Comparison of ENCODE assay signal across 8 cellular contexts in the genomic region with DNA sequence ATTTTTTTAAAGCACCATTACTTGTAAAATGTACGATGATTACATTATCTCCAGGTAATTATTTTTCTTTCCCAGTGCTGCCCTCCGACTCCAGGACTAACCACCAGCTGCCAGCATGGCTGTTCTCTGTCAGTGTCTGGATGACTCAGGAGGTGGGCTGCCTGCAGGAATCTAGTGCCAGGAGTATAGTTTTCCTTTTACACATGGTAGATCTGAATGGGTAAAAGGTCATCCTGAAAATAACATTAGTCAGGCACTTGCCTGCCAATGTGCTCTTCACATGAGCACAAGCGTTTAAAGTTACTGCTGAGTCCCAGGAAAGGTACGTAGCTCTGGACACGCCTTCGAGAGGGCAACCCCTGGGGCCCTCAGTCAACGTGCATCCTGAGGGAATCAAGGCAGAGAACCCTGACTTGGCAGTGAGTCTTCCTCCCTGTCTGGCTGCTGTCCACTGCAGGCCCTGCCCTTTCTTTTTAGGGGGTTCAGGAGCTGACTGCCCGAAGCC. TPM values are rescaled to one million over a fixed set of nuclear protein-coding genes. Genes with fewer than 3 reads are reported as not detected.
DNase-seq lines count a peak whose midpoint lies in the region; ATAC-seq and TF ChIP-seq lines count a peak whose summit lies in the region.

No MANE protein-coding gene starts in this region.

- H3K9me2 ChIP-seq in PC-9 (ENCODE audit: insufficient read depth) = no peaks in the 10 kb centered on the region

- no peaks in the 10 kb centered on the region for H3K9me3 ChIP-seq in BLaER1
- H3K9me3 ChIP-seq in PC-9 (ENCODE audit: insufficient read depth, low read depth) = no peaks in the 10 kb centered on the region
- H3K9me3 ChIP-seq in endocrine pancreas (ENCODE audit: control insufficient read depth, low read length) = no peaks in the 10 kb centered on the region

- peaks cover 46% of the 10 kb centered on the region for H3K36me3 Mint-ChIP-seq in natural killer cell treated with Interleukin-12 subunit alpha and Interleukin-12 subunit beta and Interleukin-15 and Interleukin-18, amount 100 ng/mL, for 72 hours

- no peak for ATAC-seq in natural killer cell treated with Interleukin-12 subunit alpha and Interleukin-12 subunit beta and Interleukin-15 and Interleukin-18, amount 100 ng/mL, for 72 hours
- ATAC-seq in HG03460 (IDR thresholded peaks at IDR 0.05; ENCODE audit: unreplicated experiment) = no peak

- H3K4me1 ChIP-seq in BLaER1 (peaks cover 22% of the 10 kb centered on the region), PC-9 (replicated peaks; ENCODE audit: insufficient read depth) (peaks cover 44% of the 10 kb centered on the region), endocrine pancreas (ENCODE audit: control insufficient read depth, insufficient read depth, low read length) (peaks cover 30% of the 10 kb centered on the region)

- no peak for TF ChIP-seq CTCF in PC-9 (conservative IDR thresholded peaks at IDR 0.05)

- H3K4me1 Mint-ChIP-seq in natural killer cell treated with Interleukin-12 subunit alpha and Interleukin-12 subunit beta and Interleukin-15 and Interleukin-18, amount 100 ng/mL, for 72 hours (ENCODE audit: low read depth in 2 of 2) = peaks cover 73 to 74% of the 10 kb centered on the region in 2 donors

- H3K4me3 ChIP-seq in BLaER1 (no peak overlapping the region), PC-9 (peak overlapping the region; percentile 68; the same call in 1 of the 2 replicates), endocrine pancreas (ENCODE audit: control insufficient read depth, insufficient read depth, low read length) (peak overlapping the region; percentile 41)

- H3K36me3 ChIP-seq in BLaER1 (peaks cover 37% of the 10 kb centered on the region), PC-9 (ENCODE audit: low read depth) (peaks cover 33% of the 10 kb centered on the region), endocrine pancreas (ENCODE audit: control insufficient read depth, insufficient read depth, low read length) (no peaks in the 10 kb centered on the region)

- no peaks in the 10 kb centered on the region for H3K27me3 Mint-ChIP-seq in natural killer cell treated with Interleukin-12 subunit alpha and Interleukin-12 subunit beta and Interleukin-15 and Interleukin-18, amount 100 ng/mL, for 72 hours

- CTCF ChIA-PET in PC-9 (lab: Charles Lee) = interaction anchor here (0.6 to 1.0 kb wide), 2 partner anchors 18 to 32 kb away, joined by 3 to 4 read pairs; no protein-coding TSS in a partner anchor

- H3F3A ChIP-seq in PC-9 (ENCODE audit: insufficient read depth, low read depth) = peaks cover 67% of the 10 kb centered on the region

- peak overlapping the region; percentile 98 for H3K4me3 Mint-ChIP-seq in natural killer cell treated with Interleukin-12 subunit alpha and Interleukin-12 subunit beta and Interleukin-15 and Interleukin-18, amount 100 ng/mL, for 72 hours

- intact Hi-C loops in PC-9 (cut with micrococcal nuclease; ENCODE audit: unreplicated experiment) = loop anchor here (10.0 kb wide), 3 partner anchors 213 to 877 kb away; no protein-coding TSS in a partner anchor

- H3K9ac ChIP-seq in BLaER1 (no peak overlapping the region), endocrine pancreas (ENCODE audit: control insufficient read depth, insufficient read depth, low read length) (no peak overlapping the region)

- peak overlapping the region; percentile 93 to 98 for H3K27ac Mint-ChIP-seq in natural killer cell treated with Interleukin-12 subunit alpha and Interleukin-12 subunit beta and Interleukin-15 and Interleukin-18, amount 100 ng/mL, for 72 hours

- POLR2A ChIA-PET in PC-9 (lab: Charles Lee; ENCODE audit: unreplicated experiment) = interaction anchor here (0.5 kb wide), 1 partner anchor 18 kb away, joined by 4 read pairs; no protein-coding TSS in a partner anchor

- peaks cover 63% of the 10 kb centered on the region for H4K20me1 ChIP-seq in BLaER1
- H4K20me1 ChIP-seq in PC-9 (ENCODE audit: insufficient read depth) = peaks cover 22% of the 10 kb centered on the region

- peaks cover 78% of the 10 kb centered on the region for H3K79me2 ChIP-seq in PC-9 (ENCODE audit: low read depth)

- no peaks in the 10 kb centered on the region for H3K9me3 Mint-ChIP-seq in natural killer cell treated with Interleukin-12 subunit alpha and Interleukin-12 subunit beta and Interleukin-15 and Interleukin-18, amount 100 ng/mL, for 72 hours

- BruUV-seq in PC-9 (replicated peaks; lab: Mats Ljungman, UMichigan) = no TSS peak

- H3K27ac ChIP-seq in BLaER1 (no peak overlapping the region), PC-9 (peak overlapping the region; percentile 85)

- peak overlapping the region; percentile 92; the same call in 1 of the 2 replicates for H3K4me2 ChIP-seq in BLaER1
- peak overlapping the region; percentile 89 for H3K4me2 ChIP-seq in PC-9

- peaks cover 11% of the 10 kb centered on the region; the same call in 1 of the 2 replicates for H3K27me3 ChIP-seq in BLaER1
- no peaks in the 10 kb centered on the region for H3K27me3 ChIP-seq in PC-9 (ENCODE audit: insufficient read depth, low read depth)
- no peaks in the 10 kb centered on the region for H3K27me3 ChIP-seq in endocrine pancreas (ENCODE audit: control insufficient read depth, insufficient read depth, low read length)

- peak; percentile 58 to 93 for DNase-seq in PC-9
- DNase-seq in natural killer cell treated with Interleukin-12 subunit alpha and Interleukin-12 subunit beta and Interleukin-15 and Interleukin-18, amount 100 ng/mL, for 72 hours (ENCODE audit: low spot score) = no peak
- DNase-seq in midbrain (lab: John Stamatoyannopoulos, UW) = no peak
- no peak for DNase-seq in pons (ENCODE audit: low spot score)
- no peak for DNase-seq in medulla oblongata (ENCODE audit: extremely low spot score)

- H2AFZ ChIP-seq in PC-9 = no peak overlapping the region

RNA-seq across cellular contexts. Expression of gene DYNLT1, which starts 2.4 kb away (rescaled TPM):
- 99.6 and 105 TPM in 2 replicates for total RNA-seq in PC-9 (2021)
- total RNA-seq in natural killer cell treated with Interleukin-12 subunit alpha and Interleukin-12 subunit beta and Interleukin-15 and Interleukin-18, amount 100 ng/mL, for 72 hours = 100 to 1,000 TPM; 117 to 157 TPM

RNA-seq across cellular contexts. Expression of gene SYTL3, which starts 7.7 kb away (rescaled TPM):
- total RNA-seq in PC-9 (2021) = 7.8 and 8.3 TPM in 2 replicates
- 100 to 1,000 TPM; 199 to 246 TPM for total RNA-seq in natural killer cell treated with Interleukin-12 subunit alpha and Interleukin-12 subunit beta and Interleukin-15 and Interleukin-18, amount 100 ng/mL, for 72 hours

Comparison
In these comparisons a context has a peak if more than half of its experiments do, and no peak if none do; other contexts are left out.
1. DNase-seq: peak in PC-9 (2 of 2); none in natural killer cell treated with Interleukin-12 subunit alpha and Interleukin-12 subunit beta and Interleukin-15 and Interleukin-18, amount 100 ng/mL, for 72 hours (single experiment), midbrain (single experiment), pons (single experiment) and medulla oblongata (single experiment).
2. RNA of gene SYTL3, which starts 7.7 kb away (total RNA-seq): 199 to 246 TPM in natural killer cell treated with Interleukin-12 subunit alpha and Interleukin-12 subunit beta and Interleukin-15 and Interleukin-18, amount 100 ng/mL, for 72 hours; 7.8 to 8.3 TPM in PC-9; every median in the first group is over 10 times any median in the second.